Comparison of ENCODE assay signal across 1 cellular context in the genomic region with DNA sequence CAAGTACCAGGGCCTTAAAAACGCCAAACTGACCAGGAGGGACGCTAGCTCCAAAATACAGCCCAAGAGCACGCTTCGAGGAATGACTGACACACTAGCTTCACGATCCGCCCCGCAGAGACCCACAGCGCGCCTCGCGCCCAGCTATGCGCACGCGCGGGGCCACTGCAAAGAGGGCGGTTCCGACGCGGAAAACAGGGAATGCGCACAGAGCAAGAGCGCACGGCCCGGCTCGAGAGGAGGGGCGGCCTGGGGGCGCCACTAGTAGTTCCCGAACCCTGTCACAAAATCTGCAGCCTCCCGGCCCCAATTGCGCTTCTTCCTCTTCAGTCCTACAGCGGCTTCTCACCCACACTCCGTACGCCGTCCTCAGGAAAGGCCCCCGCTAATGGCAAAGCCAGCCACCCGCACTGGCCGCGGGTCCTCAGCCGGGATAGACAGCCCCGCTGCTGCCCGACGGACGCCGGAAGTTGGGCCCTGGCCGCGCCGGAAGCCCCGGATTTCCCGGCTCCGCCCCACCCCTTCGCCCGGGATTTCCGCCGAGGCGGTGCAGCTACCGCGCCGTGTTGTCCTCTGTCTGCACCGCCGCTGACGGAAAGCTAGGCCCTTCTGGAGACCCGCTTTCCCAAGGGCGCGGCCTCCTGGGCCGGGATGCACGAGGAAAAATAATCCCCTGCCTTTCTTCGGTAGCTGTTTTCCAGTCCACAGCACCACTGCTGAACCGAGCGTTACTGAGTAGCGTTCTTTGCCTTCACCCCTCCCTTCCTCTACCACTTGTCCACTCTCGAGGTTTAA.
TF ChIP-seq lines count a peak whose summit lies in the region.

TSS of gene HDHD2 (minus strand) at position 472 of the 795 bp plus-strand sequence. CDS start 14,061 bp downstream, outside the sequence.

TF ChIP-seq in GM12878, 131 proteins besides CTCF, POLR2A, EP300 and RAD21 (continued from another document and continues in another):
- TF ChIP-seq E4F1 (IDR thresholded peaks at IDR 0.05; ENCODE audit: borderline replicate concordance, partially characterized antibody) (no peak), MTA2 (IDR thresholded peaks at IDR 0.05; ENCODE audit: low read depth) (no peak), SRF (IDR thresholded peaks at IDR 0.05; ENCODE audit: low read depth in 2 of 2, low read length in 2 of 2) (no peak), MYC (IDR thresholded peaks at IDR 0.05; ENCODE audit: insufficient read depth, insufficient read length, insufficient replicate concordance, low read length, severe bottlenecking) (no peak), ZNF207 (IDR thresholded peaks at IDR 0.05; ENCODE audit: borderline replicate concordance) (0 out of 2 replicates have a peak, but pooled peaks have one; percentile 18), NBN (IDR thresholded peaks at IDR 0.05) (peak; percentile 62; the same call in 1 of the 2 replicates), RELB (IDR thresholded peaks at IDR 0.05; ENCODE audit: low read depth) (peak; percentile 55; the same call in 1 of the 2 replicates), KDM1A (IDR thresholded peaks at IDR 0.05; ENCODE audit: borderline replicate concordance) (no peak), GATAD2B (conservative IDR thresholded peaks at IDR 0.05; ENCODE audit: low read depth) (peak; percentile 81; the same call in 1 of the 2 replicates), PML (IDR thresholded peaks at IDR 0.05; ENCODE audit: low read length) (peak; percentile 94), SIN3A (IDR thresholded peaks at IDR 0.05; ENCODE audit: low read depth, low read length) (no peak), ZBTB40 (IDR thresholded peaks at IDR 0.05; ENCODE audit: borderline replicate concordance) (peak; percentile 92), MTA3 (IDR thresholded peaks at IDR 0.05; ENCODE audit: borderline replicate concordance, low read length) (no peak; the same call in 1 of the 2 replicates), ZNF687 (IDR thresholded peaks at IDR 0.05) (peak; percentile 76), HCFC1 (IDR thresholded peaks at IDR 0.05; ENCODE audit: low read length) (peak; percentile 52), MEF2A (IDR thresholded peaks at IDR 0.05; ENCODE audit: insufficient read depth, low read depth, low read length) (no peak), ZSCAN29 (IDR thresholded peaks at IDR 0.05) (0 out of 2 replicates have a peak, but pooled peaks have one; percentile 4), BMI1 (IDR thresholded peaks at IDR 0.05; ENCODE audit: borderline replicate concordance) (no peak), PAX5 (IDR thresholded peaks at IDR 0.05; ENCODE audit: borderline replicate concordance, low read depth, low read length) (peak; percentile 19; the same call in 1 of the 2 replicates), ESRRA (IDR thresholded peaks at IDR 0.05; ENCODE audit: low read length) (no peak; the same call in 1 of the 2 replicates), DPF2 (IDR thresholded peaks at IDR 0.05) (no peak; the same call in none of the 2 replicates), STAT1 (conservative IDR thresholded peaks at IDR 0.05) (0 out of 2 replicates have a peak, but pooled peaks have one; percentile 53), JUNB (IDR thresholded peaks at IDR 0.05) (no peak), SREBF1 (IDR thresholded peaks at IDR 0.05; ENCODE audit: low read length) (no peak), E2F8 (IDR thresholded peaks at IDR 0.05; ENCODE audit: low read depth, partially characterized antibody) (peak; percentile 39), TCF12 (IDR thresholded peaks at IDR 0.05; ENCODE audit: low read depth, low read length) (no peak), STAT3 (IDR thresholded peaks at IDR 0.05; ENCODE audit: low read depth, low read length) (no peak), RAD51 (IDR thresholded peaks at IDR 0.05) (no peak), KAT2A (conservative IDR thresholded peaks at IDR 0.05; ENCODE audit: control insufficient read depth, low read depth, low read length) (no peak)
- TF ChIP-seq, protein P1, sequence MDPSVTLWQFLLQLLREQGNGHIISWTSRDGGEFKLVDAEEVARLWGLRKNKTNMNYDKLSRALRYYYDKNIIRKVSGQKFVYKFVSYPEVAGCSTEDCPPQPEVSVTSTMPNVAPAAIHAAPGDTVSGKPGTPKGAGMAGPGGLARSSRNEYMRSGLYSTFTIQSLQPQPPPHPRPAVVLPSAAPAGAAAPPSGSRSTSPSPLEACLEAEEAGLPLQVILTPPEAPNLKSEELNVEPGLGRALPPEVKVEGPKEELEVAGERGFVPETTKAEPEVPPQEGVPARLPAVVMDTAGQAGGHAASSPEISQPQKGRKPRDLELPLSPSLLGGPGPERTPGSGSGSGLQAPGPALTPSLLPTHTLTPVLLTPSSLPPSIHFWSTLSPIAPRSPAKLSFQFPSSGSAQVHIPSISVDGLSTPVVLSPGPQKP (IDR thresholded peaks at IDR 0.05; ENCODE audit: low read depth, low read length) = peak; percentile 84
